In the genomic region with DNA sequence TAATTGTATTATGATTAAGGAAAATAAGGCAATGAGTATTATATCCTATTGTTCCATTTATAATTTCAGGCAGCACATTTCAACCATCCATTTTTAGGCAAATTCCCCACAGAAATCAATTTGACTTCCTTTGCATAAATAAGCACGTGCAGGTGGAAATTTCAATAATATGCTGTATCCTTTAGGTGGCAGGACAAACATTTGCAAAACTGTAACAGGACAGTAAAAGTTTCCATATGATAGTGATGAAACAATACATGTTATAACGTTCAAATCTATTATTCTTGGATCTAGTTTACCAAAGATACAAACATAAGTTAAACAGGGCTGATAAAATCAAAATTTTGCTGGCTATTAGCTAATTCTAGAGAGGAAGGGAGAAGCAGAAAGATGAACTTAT, we compare ENCODE assay signal across 1 cellular context.
TF ChIP-seq lines count a peak whose summit lies in the region.

No MANE protein-coding gene starts in this region.

TF ChIP-seq in SK-N-SH, 30 proteins besides CTCF, POLR2A, EP300 and RAD21 (continued from another document):
- TF ChIP-seq, protein P1, sequence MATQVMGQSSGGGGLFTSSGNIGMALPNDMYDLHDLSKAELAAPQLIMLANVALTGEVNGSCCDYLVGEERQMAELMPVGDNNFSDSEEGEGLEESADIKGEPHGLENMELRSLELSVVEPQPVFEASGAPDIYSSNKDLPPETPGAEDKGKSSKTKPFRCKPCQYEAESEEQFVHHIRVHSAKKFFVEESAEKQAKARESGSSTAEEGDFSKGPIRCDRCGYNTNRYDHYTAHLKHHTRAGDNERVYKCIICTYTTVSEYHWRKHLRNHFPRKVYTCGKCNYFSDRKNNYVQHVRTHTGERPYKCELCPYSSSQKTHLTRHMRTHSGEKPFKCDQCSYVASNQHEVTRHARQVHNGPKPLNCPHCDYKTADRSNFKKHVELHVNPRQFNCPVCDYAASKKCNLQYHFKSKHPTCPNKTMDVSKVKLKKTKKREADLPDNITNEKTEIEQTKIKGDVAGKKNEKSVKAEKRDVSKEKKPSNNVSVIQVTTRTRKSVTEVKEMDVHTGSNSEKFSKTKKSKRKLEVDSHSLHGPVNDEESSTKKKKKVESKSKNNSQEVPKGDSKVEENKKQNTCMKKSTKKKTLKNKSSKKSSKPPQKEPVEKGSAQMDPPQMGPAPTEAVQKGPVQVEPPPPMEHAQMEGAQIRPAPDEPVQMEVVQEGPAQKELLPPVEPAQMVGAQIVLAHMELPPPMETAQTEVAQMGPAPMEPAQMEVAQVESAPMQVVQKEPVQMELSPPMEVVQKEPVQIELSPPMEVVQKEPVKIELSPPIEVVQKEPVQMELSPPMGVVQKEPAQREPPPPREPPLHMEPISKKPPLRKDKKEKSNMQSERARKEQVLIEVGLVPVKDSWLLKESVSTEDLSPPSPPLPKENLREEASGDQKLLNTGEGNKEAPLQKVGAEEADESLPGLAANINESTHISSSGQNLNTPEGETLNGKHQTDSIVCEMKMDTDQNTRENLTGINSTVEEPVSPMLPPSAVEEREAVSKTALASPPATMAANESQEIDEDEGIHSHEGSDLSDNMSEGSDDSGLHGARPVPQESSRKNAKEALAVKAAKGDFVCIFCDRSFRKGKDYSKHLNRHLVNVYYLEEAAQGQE (IDR thresholded peaks at IDR 0.05; ENCODE audit: low read depth, low read length) = no peak
- TF ChIP-seq, protein P2, sequence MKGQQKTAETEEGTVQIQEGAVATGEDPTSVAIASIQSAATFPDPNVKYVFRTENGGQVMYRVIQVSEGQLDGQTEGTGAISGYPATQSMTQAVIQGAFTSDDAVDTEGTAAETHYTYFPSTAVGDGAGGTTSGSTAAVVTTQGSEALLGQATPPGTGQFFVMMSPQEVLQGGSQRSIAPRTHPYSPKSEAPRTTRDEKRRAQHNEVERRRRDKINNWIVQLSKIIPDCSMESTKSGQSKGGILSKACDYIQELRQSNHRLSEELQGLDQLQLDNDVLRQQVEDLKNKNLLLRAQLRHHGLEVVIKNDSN (IDR thresholded peaks at IDR 0.05; ENCODE audit: borderline replicate concordance, low read depth) = no peak
- TF ChIP-seq TAF1 (IDR thresholded peaks at IDR 0.05; ENCODE audit: borderline replicate concordance, low read depth, low read length) (no peak), RXRA (IDR thresholded peaks at IDR 0.05; ENCODE audit: borderline replicate concordance, low read depth) (no peak), EZH2phosphoT487 (IDR thresholded peaks at IDR 0.05; ENCODE audit: borderline replicate concordance, low read depth) (no peak), RCOR1 (IDR thresholded peaks at IDR 0.05; ENCODE audit: low read length) (no peak), JUND (IDR thresholded peaks at IDR 0.05) (no peak), CHD2 (IDR thresholded peaks at IDR 0.05; ENCODE audit: low read length, partially characterized antibody) (no peak), SMC3 (IDR thresholded peaks at IDR 0.05; ENCODE audit: low read depth, low read length) (no peak), GABPA (IDR thresholded peaks at IDR 0.05; ENCODE audit: low read depth) (no peak), POLR2AphosphoS5 (IDR thresholded peaks at IDR 0.05; ENCODE audit: low read depth, low read length) (no peak), FOXJ3 (CRISPR knock-in tag; IDR thresholded peaks at IDR 0.05) (no peak), GATA2 (CRISPR knock-in tag; IDR thresholded peaks at IDR 0.05) (no peak)
- TF ChIP-seq, protein P3, sequence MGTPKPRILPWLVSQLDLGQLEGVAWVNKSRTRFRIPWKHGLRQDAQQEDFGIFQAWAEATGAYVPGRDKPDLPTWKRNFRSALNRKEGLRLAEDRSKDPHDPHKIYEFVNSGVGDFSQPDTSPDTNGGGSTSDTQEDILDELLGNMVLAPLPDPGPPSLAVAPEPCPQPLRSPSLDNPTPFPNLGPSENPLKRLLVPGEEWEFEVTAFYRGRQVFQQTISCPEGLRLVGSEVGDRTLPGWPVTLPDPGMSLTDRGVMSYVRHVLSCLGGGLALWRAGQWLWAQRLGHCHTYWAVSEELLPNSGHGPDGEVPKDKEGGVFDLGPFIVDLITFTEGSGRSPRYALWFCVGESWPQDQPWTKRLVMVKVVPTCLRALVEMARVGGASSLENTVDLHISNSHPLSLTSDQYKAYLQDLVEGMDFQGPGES (IDR thresholded peaks at IDR 0.05; ENCODE audit: low read depth, low read length) = no peak
- TF ChIP-seq, protein P4, sequence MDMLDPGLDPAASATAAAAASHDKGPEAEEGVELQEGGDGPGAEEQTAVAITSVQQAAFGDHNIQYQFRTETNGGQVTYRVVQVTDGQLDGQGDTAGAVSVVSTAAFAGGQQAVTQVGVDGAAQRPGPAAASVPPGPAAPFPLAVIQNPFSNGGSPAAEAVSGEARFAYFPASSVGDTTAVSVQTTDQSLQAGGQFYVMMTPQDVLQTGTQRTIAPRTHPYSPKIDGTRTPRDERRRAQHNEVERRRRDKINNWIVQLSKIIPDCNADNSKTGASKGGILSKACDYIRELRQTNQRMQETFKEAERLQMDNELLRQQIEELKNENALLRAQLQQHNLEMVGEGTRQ (IDR thresholded peaks at IDR 0.05; ENCODE audit: borderline replicate concordance, low read depth, low read length) = no peak
- TF ChIP-seq, protein P5, sequence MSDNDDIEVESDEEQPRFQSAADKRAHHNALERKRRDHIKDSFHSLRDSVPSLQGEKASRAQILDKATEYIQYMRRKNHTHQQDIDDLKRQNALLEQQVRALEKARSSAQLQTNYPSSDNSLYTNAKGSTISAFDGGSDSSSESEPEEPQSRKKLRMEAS (IDR thresholded peaks at IDR 0.05; ENCODE audit: low read depth) = no peak
TF ChIP-seq in SK-N-SH: peak in this region for 0.
